ENCODE assay signal across 8 cellular contexts in genomic region chr17:39461911-39462641, GRCh38. TPM values are rescaled to one million over a fixed set of nuclear protein-coding genes. Genes with fewer than 3 reads are reported as not detected.
DNase-seq lines count a peak whose midpoint lies in the region; ATAC-seq lines count a peak whose summit lies in the region.

No MANE protein-coding gene starts in this region.

- peaks cover 31% of the 10 kb centered on the region for H3K36me3 Mint-ChIP-seq in activated naive CD8-positive, alpha-beta T cell treated with anti-CD3 and anti-CD28 coated beads, Interleukin-2, amount 50 U/mL, for 24 hours (ENCODE audit: low read depth)

- intact Hi-C loops in cardiac septum (cut with DNase I) = loop anchor here (1.0 kb wide), 1 partner anchor 11 kb away; the partner anchor contains the start of gene MED1

- H3K27me3 Mint-ChIP-seq in activated naive CD8-positive, alpha-beta T cell treated with anti-CD3 and anti-CD28 coated beads, Interleukin-2, amount 50 U/mL, for 24 hours = no peaks in the 10 kb centered on the region

- peak; percentile 79 for ATAC-seq in activated naive CD8-positive, alpha-beta T cell treated with anti-CD3 and anti-CD28 coated beads, Interleukin-2, amount 50 U/mL, for 24 hours

- peak overlapping the region; percentile 98 for H3K27ac Mint-ChIP-seq in activated naive CD8-positive, alpha-beta T cell treated with anti-CD3 and anti-CD28 coated beads, Interleukin-2, amount 50 U/mL, for 24 hours

- H3K4me3 Mint-ChIP-seq in activated naive CD8-positive, alpha-beta T cell treated with anti-CD3 and anti-CD28 coated beads, Interleukin-2, amount 50 U/mL, for 24 hours = peak overlapping the region; percentile 91

- no peaks in the 10 kb centered on the region for H3K9me3 Mint-ChIP-seq in activated naive CD8-positive, alpha-beta T cell treated with anti-CD3 and anti-CD28 coated beads, Interleukin-2, amount 50 U/mL, for 24 hours

- H3K4me1 Mint-ChIP-seq in activated naive CD8-positive, alpha-beta T cell treated with anti-CD3 and anti-CD28 coated beads, Interleukin-2, amount 50 U/mL, for 24 hours = peaks cover 37% of the 10 kb centered on the region

- peak; percentile 92 for DNase-seq in GM03348 (ENCODE audit: low spot score)
- peak; percentile 10 for DNase-seq in H4 (ENCODE audit: low spot score)
- DNase-seq in NCI-H69 (lab: John Stamatoyannopoulos, UW) = peak; percentile 56
- DNase-seq in activated naive CD8-positive, alpha-beta T cell treated with anti-CD3 and anti-CD28 coated beads, Interleukin-2, amount 50 U/mL, for 24 hours = no peak
- peak; percentile 77 for DNase-seq in cardiac septum (ENCODE audit: low spot score)
- DNase-seq in pons (ENCODE audit: low spot score) = peak; percentile 44
- DNase-seq in NCI-H446 treated with DMSO at 0.1 percent for 48 hours (lab: John Stamatoyannopoulos, UW) = no peak
- DNase-seq in middle frontal gyrus (ENCODE audit: extremely low spot score, low spot score) = no peak

RNA-seq across cellular contexts. Expression of gene CDK12, which starts 0.8 kb away (rescaled TPM):
- total RNA-seq in H4 (2014; rRNA removed; shearing (Covaris generic)) = 15.5 and 16.4 TPM in 2 replicates
- total RNA-seq in cardiac septum = 29.1 TPM

RNA-seq across cellular contexts. Expression of gene MED1, which starts 11.0 kb away (rescaled TPM):
- total RNA-seq in H4 (2014; rRNA removed; shearing (Covaris generic)) = 12.8 and 14.2 TPM in 2 replicates
- 24.2 TPM for total RNA-seq in cardiac septum

Comparison
In these comparisons a context has a peak if more than half of its experiments do, and no peak if none do; other contexts are left out.
1. DNase-seq: peak in GM03348 (single experiment), H4 (single experiment), NCI-H69 (single experiment), cardiac septum (single experiment) and pons (single experiment); none in activated naive CD8-positive, alpha-beta T cell treated with anti-CD3 and anti-CD28 coated beads, Interleukin-2, amount 50 U/mL, for 24 hours (single experiment), NCI-H446 treated with DMSO at 0.1 percent for 48 hours (single experiment) and middle frontal gyrus (single experiment).